Comparison of ENCODE assay signal across 9 cellular contexts in the genomic region with DNA sequence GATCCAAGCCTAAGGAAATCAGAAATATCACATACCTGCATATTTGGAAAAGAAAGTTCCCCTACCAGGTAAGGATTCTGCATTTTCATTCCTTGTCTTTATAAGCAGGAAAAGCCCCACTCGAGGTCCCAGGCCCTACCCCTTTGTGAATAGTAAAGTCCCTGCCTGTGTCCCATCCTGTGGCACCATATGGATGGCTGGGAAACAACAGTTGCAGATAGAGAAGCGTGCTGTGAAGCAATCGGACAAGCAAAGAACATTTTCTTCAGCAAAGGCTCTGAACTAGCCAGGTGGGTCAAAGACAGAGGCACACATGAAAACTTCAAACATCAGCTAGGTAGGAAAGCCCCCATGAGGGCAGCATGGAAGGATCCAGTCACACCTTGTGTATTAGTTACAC.
"Had no signal": no experiment of that assay in that cellular context is flagged by ENCODE, and none has a peak within 500 bp of the region (broad histone marks: within the 10 kb centered on the region; RNA-seq: fewer than 3 reads in every experiment).

No MANE protein-coding gene starts in this region.

- H3K4me3 Mint-ChIP-seq: HFFc6, IgD-negative memory B cell had no signal

- ATAC-seq: HCT116, HepG2 had no signal

- H3K36me3 ChIP-seq: HAP-1 had no signal

- H3K27ac ChIP-seq: GM23248, HL-60 had no signal

- FAIRE-seq: HepG2 had no signal

- H3K27me3 Mint-ChIP-seq: IgD-negative memory B cell had no signal

- H2AFZ ChIP-seq: GM23248 had no signal

- H3K9ac ChIP-seq: GM23248 had no signal

- DNase-seq: GM23248, H7, HFFc6, KBM-7 had no signal

- H3K27ac Mint-ChIP-seq: HFFc6, IgD-negative memory B cell had no signal

- H3K4me3 ChIP-seq: GM23248, HAP-1 had no signal

- H3K9me3 Mint-ChIP-seq: HFFc6, IgD-negative memory B cell had no signal

- H3K9me3 ChIP-seq: HAP-1 had no signal

- H3K4me1 Mint-ChIP-seq: IgD-negative memory B cell had no signal
